ENCODE assay signal across 31 cellular contexts in the genomic region with DNA sequence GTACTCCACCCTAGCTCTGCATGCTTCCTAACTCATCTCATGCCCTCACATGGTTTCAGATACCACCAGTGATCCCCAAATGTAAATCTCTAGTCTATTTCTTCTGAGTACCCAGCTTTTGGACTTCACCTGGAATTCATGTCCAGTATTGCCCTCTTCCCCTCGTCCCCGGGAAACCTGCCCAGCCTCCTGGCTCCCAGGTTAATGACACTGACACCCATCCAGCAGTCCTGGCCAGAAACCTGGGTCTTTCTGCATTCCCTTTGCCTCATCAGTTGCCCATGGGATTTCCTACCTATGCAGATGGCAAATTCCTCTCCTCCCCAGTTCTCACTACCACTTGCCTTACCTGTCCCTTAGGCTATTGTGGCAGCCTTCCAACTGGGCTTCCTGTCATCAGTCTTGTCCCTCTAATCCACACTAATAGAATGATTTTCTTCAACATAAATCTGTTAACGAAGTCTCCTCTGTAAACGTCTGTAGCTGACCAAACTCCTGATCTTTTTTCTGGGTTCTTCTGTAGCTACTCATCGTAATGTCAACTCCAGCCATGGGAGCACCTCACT.
"Had no signal": no experiment of that assay in that cellular context is flagged by ENCODE, and none has a peak within 500 bp of the region (broad histone marks: within the 10 kb centered on the region; RNA-seq: fewer than 3 reads in every experiment).

No MANE protein-coding gene starts in this region.

- H3K36me3 ChIP-seq: cardiac muscle cell, MG63, Peyer's patch, SJSA1 had no signal

- H3K4me1 Mint-ChIP-seq: activated CD4-positive, alpha-beta T cell treated with anti-CD3 and anti-CD28 coated beads, Interleukin-2, amount 10 ng/mL, durations not matched to agents 24 days and 14 days; activated CD8-positive, alpha-beta memory T cell treated with anti-CD3 and anti-CD28 coated beads, Interleukin-2, amount 10 ng/mL, durations not matched to agents 7 days and 5 days; activated naive CD4-positive, alpha-beta T cell treated with anti-CD3 and anti-CD28 coated beads, Interleukin-2, amount 50 U/mL, for 24 hours; WTC11 had no signal

- H3K4me1 ChIP-seq: body of pancreas, Peyer's patch, SJSA1 had no signal

- H3K4me3 Mint-ChIP-seq: activated CD4-positive, alpha-beta T cell treated with anti-CD3 and anti-CD28 coated beads, Interleukin-2, amount 10 ng/mL, durations not matched to agents 24 days and 14 days; activated CD8-positive, alpha-beta memory T cell treated with anti-CD3 and anti-CD28 coated beads, Interleukin-2, amount 10 ng/mL, durations not matched to agents 7 days and 5 days; activated naive CD4-positive, alpha-beta T cell treated with anti-CD3 and anti-CD28 coated beads, Interleukin-2, amount 50 U/mL, for 24 hours; activated T-cell treated with anti-CD3 and anti-CD28 coated beads, Interleukin-2, amount 50 U/mL, for 24 hours; activated T-helper 1 cell treated with anti-CD3 and anti-CD28 coated beads, Interleukin-12 subunit alpha, Interleukin-12 subunit beta, Interleukin-2, Interleukin-4 antibody, amounts not matched to agents 30 ng/mL and 10 ng/mL and 1 ng/mL, durations not matched to agents 14 hours and 24 hours and 36 hours; WTC11 had no signal

- H3K36me3 Mint-ChIP-seq: activated CD8-positive, alpha-beta memory T cell treated with anti-CD3 and anti-CD28 coated beads, Interleukin-2, amount 10 ng/mL, durations not matched to agents 7 days and 5 days; activated naive CD4-positive, alpha-beta T cell treated with anti-CD3 and anti-CD28 coated beads, Interleukin-2, amount 50 U/mL, for 24 hours; WTC11 had no signal

- DNase-seq: activated CD4-positive, alpha-beta T cell treated with anti-CD3 and anti-CD28 coated beads, Interleukin-2, amount 10 ng/mL, durations not matched to agents 24 days and 14 days; activated CD4-positive, alpha-beta T cell treated with anti-CD3 and anti-CD28 coated beads, Interleukin-2, amount 50 U/mL, for 48 hours; activated CD4-positive, CD25-positive, alpha-beta regulatory T cell treated with anti-CD3 and anti-CD28 coated beads, Interleukin-2, amount 50 U/mL, for 72 hours; activated CD8-positive, alpha-beta memory T cell treated with anti-CD3 and anti-CD28 coated beads, Interleukin-2, amount 10 ng/mL, durations not matched to agents 7 days and 5 days; activated effector memory CD4-positive, alpha-beta T cell treated with Interleukin-2 at 50 U/mL for 16 hours; activated naive CD4-positive, alpha-beta T cell; activated T-cell treated with anti-CD3 and anti-CD28 coated beads, Interleukin-2, amount 50 U/mL, for 24 hours; aorta; body of pancreas; Kasumi-1; KBM-7; MG63; MV-4-11; NCI-H1092 treated with DMSO at 0.1 percent for 48 hours; NCI-H1417 treated with DMSO at 0.1 percent for 48 hours; NCI-H1694; NCI-H2029; NCI-H345; NCI-H510A; NCI-H526 treated with DMSO at 0.1 percent for 48 hours; OCI-M1; Peyer's patch; SHP77; SW 1271 had no signal

- H3K27ac ChIP-seq: body of pancreas, cardiac muscle cell, Peyer's patch, RWPE1, SJSA1 had no signal

- H3K27ac Mint-ChIP-seq: activated CD4-positive, alpha-beta T cell treated with anti-CD3 and anti-CD28 coated beads, Interleukin-2, amount 10 ng/mL, durations not matched to agents 24 days and 14 days; activated CD8-positive, alpha-beta memory T cell treated with anti-CD3 and anti-CD28 coated beads, Interleukin-2, amount 10 ng/mL, durations not matched to agents 7 days and 5 days; activated naive CD4-positive, alpha-beta T cell treated with anti-CD3 and anti-CD28 coated beads, Interleukin-2, amount 50 U/mL, for 24 hours; activated T-cell treated with anti-CD3 and anti-CD28 coated beads, Interleukin-2, amount 50 U/mL, for 24 hours; activated T-helper 1 cell treated with anti-CD3 and anti-CD28 coated beads, Interleukin-12 subunit alpha, Interleukin-12 subunit beta, Interleukin-2, Interleukin-4 antibody, amounts not matched to agents 30 ng/mL and 10 ng/mL and 1 ng/mL, durations not matched to agents 14 hours and 24 hours and 36 hours; WTC11 had no signal

- H3K4me3 ChIP-seq: body of pancreas, cardiac muscle cell, MG63, Peyer's patch, SJSA1 had no signal

- H3K9me3 ChIP-seq: body of pancreas, SJSA1 had no signal

- H3K9me3 Mint-ChIP-seq: activated CD4-positive, alpha-beta T cell treated with anti-CD3 and anti-CD28 coated beads, Interleukin-2, amount 10 ng/mL, durations not matched to agents 24 days and 14 days; activated naive CD4-positive, alpha-beta T cell treated with anti-CD3 and anti-CD28 coated beads, Interleukin-2, amount 50 U/mL, for 24 hours; activated T-cell treated with anti-CD3 and anti-CD28 coated beads, Interleukin-2, amount 50 U/mL, for 24 hours; activated T-helper 1 cell treated with anti-CD3 and anti-CD28 coated beads, Interleukin-12 subunit alpha, Interleukin-12 subunit beta, Interleukin-2, Interleukin-4 antibody, amounts not matched to agents 30 ng/mL and 10 ng/mL and 1 ng/mL, durations not matched to agents 14 hours and 24 hours and 36 hours; WTC11 had no signal

- ATAC-seq: activated CD8-positive, alpha-beta memory T cell treated with anti-CD3 and anti-CD28 coated beads, Interleukin-2, amount 10 ng/mL, durations not matched to agents 7 days and 5 days; body of pancreas; SK-N-SH treated with all-trans-retinoic acid at 6 μM for 48 hours; WTC11 had no signal

- H3K27me3 ChIP-seq: body of pancreas, cardiac muscle cell, MG63, Peyer's patch, SJSA1 had no signal
